In genomic region chr16:89077076-89077475, GRCh38 we compare ENCODE assay signal across 35 cellular contexts.
"Had no signal": no experiment of that assay in that cellular context is flagged by ENCODE, and none has a peak within 500 bp of the region (broad histone marks: within the 10 kb centered on the region; RNA-seq: fewer than 3 reads in every experiment).

No MANE protein-coding gene starts in this region.

- H3K36me3 ChIP-seq: MG63 had no signal

- DNase-seq: Karpas-422, Kasumi-1, KG1, MG63, MM.1S, MV-4-11, NCI-H1048, NCI-H1092, NCI-H1092 treated with DMSO at 0.1 percent for 48 hours, NCI-H1105, NCI-H1105 treated with DMSO at 0.1 percent for 48 hours, NCI-H1417, NCI-H1417 treated with DMSO at 0.1 percent for 48 hours, NCI-H1436, NCI-H1436 treated with DMSO at 0.1 percent for 48 hours, NCI-H146, NCI-H1694, NCI-H187, NCI-H187 treated with DMSO at 0.1 percent for 48 hours, NCI-H1930, NCI-H2029, NCI-H2029 treated with DMSO at 0.1 percent for 48 hours, NCI-H2081, NCI-H2081 treated with DMSO at 0.1 percent for 48 hours, NCI-H2107, NCI-H2171, NCI-H2171 treated with DMSO at 0.1 percent for 48 hours, NCI-H2227 treated with DMSO at 0.1 percent for 48 hours, NCI-H226, NCI-H345, NCI-H446, NCI-H446 treated with DMSO at 0.1 percent for 48 hours, NCI-H510A, NCI-H510A treated with DMSO at 0.1 percent for 48 hours had no signal

- H3K9ac ChIP-seq: KMS-11 had no signal

- H3K27ac ChIP-seq: KMS-11 had no signal

- H3K4me2 ChIP-seq: KMS-11 had no signal

- H3K27me3 ChIP-seq: MG63 had no signal

- H3K4me3 ChIP-seq: MG63 had no signal

- H3K9me3 ChIP-seq: MG63 had no signal
